9 cellular contexts compared by ENCODE assay signal in the genomic region with DNA sequence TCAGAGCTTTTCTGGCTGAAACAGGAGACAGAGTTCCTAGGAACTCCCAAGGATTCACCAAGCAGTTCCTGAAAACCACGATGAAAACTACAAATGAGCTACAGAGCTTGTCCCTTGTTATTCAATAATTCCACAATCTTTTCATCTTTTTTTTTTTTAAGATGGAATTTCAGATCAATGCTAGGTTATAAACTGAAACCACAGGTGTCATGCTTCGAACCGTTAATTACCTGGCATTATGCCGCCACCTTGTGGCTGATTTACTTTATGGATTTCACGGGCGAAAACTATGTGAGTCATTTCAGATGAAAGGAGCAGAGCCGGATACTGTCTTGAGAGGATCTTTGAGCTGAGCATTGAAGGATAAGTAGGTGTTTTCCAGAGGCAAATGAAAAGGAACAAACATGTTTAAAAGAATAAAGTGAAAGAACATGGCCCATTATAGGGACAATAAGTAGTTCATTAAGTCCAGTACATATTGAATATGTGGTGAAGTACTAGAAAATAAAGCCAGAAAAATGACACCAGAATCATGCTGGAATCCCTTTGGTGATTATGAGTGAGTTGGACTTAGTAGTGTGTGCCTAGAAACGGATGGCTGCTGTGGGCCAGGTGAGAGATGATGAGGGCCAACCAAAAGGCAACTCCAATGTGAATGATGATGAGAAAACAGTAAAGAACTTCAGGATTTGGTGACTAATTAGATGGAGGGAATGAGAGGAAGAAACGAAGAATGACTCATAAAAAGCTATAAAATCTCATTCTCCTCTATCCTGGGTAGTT. TPM values are rescaled to one million over a fixed set of nuclear protein-coding genes. Genes with fewer than 3 reads are reported as not detected.
A peak's percentile ranks its signal among the peaks of the same experiment; 100 is the strongest.
DNase-seq lines count a peak whose midpoint lies in the region; ATAC-seq, FAIRE-seq and TF ChIP-seq lines count a peak whose summit lies in the region.
"Had no signal": no experiment of that assay in that cellular context is flagged by ENCODE, and none has a peak within 500 bp of the region (broad histone marks: within the 10 kb centered on the region; RNA-seq: fewer than 3 reads in every experiment).

No MANE protein-coding gene starts in this region.

- no peak overlapping the region for H3K4me3 ChIP-seq in BJ (ENCODE audit: low read depth, low read length)

- peaks cover 15% of the 10 kb centered on the region for H3K4me1 Mint-ChIP-seq in activated CD8-positive, alpha-beta memory T cell treated with anti-CD3 and anti-CD28 coated beads, Interleukin-2, amount 10 ng/mL, durations not matched to agents 7 days and 5 days

- TF ChIP-seq CTCF in BJ (IDR thresholded peaks at IDR 0.05; ENCODE audit: insufficient read depth, low read depth, low read length): peak; percentile 63

- peak; percentile 40 for ATAC-seq in GM19372 (IDR thresholded peaks at IDR 0.05; ENCODE audit: low read depth, unreplicated experiment)
- peak; percentile 93 for ATAC-seq in activated CD8-positive, alpha-beta memory T cell treated with anti-CD3 and anti-CD28 coated beads, Interleukin-2, amount 10 ng/mL, durations not matched to agents 7 days and 5 days

- FAIRE-seq in endometrium (lab: Jason Lieb, UNC): peak; percentile 77

- H3K4me3 Mint-ChIP-seq in activated CD8-positive, alpha-beta memory T cell treated with anti-CD3 and anti-CD28 coated beads, Interleukin-2, amount 10 ng/mL, durations not matched to agents 7 days and 5 days: no peak overlapping the region
- H3K4me3 Mint-ChIP-seq: IgD-negative memory B cell had no signal

- DNase-seq in BJ (ENCODE audit: low read depth) (peak; percentile 15), HT-29 (ENCODE audit: low spot score) (peak; percentile 92), NOMO-1 treated with dmso at 0.1 percent for 144 hours (lab: John Stamatoyannopoulos, UW; ENCODE audit: unreplicated experiment) (peak; percentile 6), mucosa of gallbladder (ENCODE audit: low spot score) (peak; percentile 86)
- peak; percentile 87 for DNase-seq in activated CD8-positive, alpha-beta memory T cell treated with anti-CD3 and anti-CD28 coated beads, Interleukin-2, amount 10 ng/mL, durations not matched to agents 7 days and 5 days
- DNase-seq in stimulated activated CD8-positive, alpha-beta memory T cell treated with anti-CD3 and anti-CD28 coated beads, Interleukin-4, amount 100 ng/mL, for 48 hours: peak; percentile 86

- no peaks in the 10 kb centered on the region for H3K27me3 Mint-ChIP-seq in activated CD8-positive, alpha-beta memory T cell treated with anti-CD3 and anti-CD28 coated beads, Interleukin-2, amount 10 ng/mL, durations not matched to agents 7 days and 5 days
- H3K27me3 Mint-ChIP-seq: IgD-negative memory B cell had no signal

- H3K9me3 Mint-ChIP-seq in activated CD8-positive, alpha-beta memory T cell treated with anti-CD3 and anti-CD28 coated beads, Interleukin-2, amount 10 ng/mL, durations not matched to agents 7 days and 5 days (ENCODE audit: low read depth): no peaks in the 10 kb centered on the region
- H3K9me3 Mint-ChIP-seq: IgD-negative memory B cell had no signal

- CTCF ChIA-PET in BJ (lab: Yijun Ruan, JAX): interaction anchor here (0.6 to 4.9 kb wide), 34 partner anchors 8 to 679 kb away, joined by 3 to 56 read pairs (median 5); no protein-coding TSS in a partner anchor
- CTCF ChIA-PET in activated CD8-positive, alpha-beta memory T cell treated with anti-CD3 and anti-CD28 coated beads, Interleukin-2, amount 10 ng/mL, durations not matched to agents 7 days and 5 days (lab: Charles Lee): interaction anchor here (0.5 to 5.8 kb wide), 49 partner anchors 9 to 622 kb away, joined by 3 to 82 read pairs (median 3); a partner anchor contains a TSS

- H3K36me3 Mint-ChIP-seq in activated CD8-positive, alpha-beta memory T cell treated with anti-CD3 and anti-CD28 coated beads, Interleukin-2, amount 10 ng/mL, durations not matched to agents 7 days and 5 days: peaks cover 2% of the 10 kb centered on the region
- H3K36me3 Mint-ChIP-seq: IgD-negative memory B cell had no signal

- POLR2A ChIA-PET in BJ (lab: Charles Lee): interaction anchor here (0.5 kb wide), 1 partner anchor 283 kb away, joined by 8 read pairs; no protein-coding TSS in a partner anchor

- H3K27me3 ChIP-seq in BJ (ENCODE audit: control insufficient read depth, insufficient read depth, low read length): no peaks in the 10 kb centered on the region

- no peaks in the 10 kb centered on the region for H3K36me3 ChIP-seq in BJ (ENCODE audit: control insufficient read depth, insufficient read depth, low read length)

- peak overlapping the region; percentile 5 for H3K27ac Mint-ChIP-seq in activated CD8-positive, alpha-beta memory T cell treated with anti-CD3 and anti-CD28 coated beads, Interleukin-2, amount 10 ng/mL, durations not matched to agents 7 days and 5 days

RNA-seq across cellular contexts. Expression of a gene that starts 3.5 kb away (rescaled TPM):
- polyA plus RNA-seq in BJ (2011; rRNA removed): 1.9 and 2.0 TPM in 2 replicates
- polyA minus RNA-seq in BJ (2011; rRNA and poly(A)+ RNA removed): 0.76 and 1.4 TPM in 2 replicates
- 0.28 and 0.86 TPM in 2 replicates for total RNA-seq in HT-29 (2014; rRNA removed; shearing (Covaris generic))
- 1 to 10 TPM; 3.8 to 4.7 TPM for total RNA-seq in activated CD8-positive, alpha-beta memory T cell treated with anti-CD3 and anti-CD28 coated beads, Interleukin-2, amount 10 ng/mL, durations not matched to agents 7 days and 5 days
- 2.7 TPM for total RNA-seq in mucosa of gallbladder
- polyA plus RNA-seq: IgD-negative memory B cell had no signal

RNA-seq across cellular contexts. Expression of a gene that starts 26.5 kb away (rescaled TPM):
- polyA plus RNA-seq in BJ (2011; rRNA removed): 8.3 and 13.2 TPM in 2 replicates
- polyA minus RNA-seq in BJ (2011; rRNA and poly(A)+ RNA removed): 7.7 and 7.8 TPM in 2 replicates
- 7.0 and 8.8 TPM in 2 replicates for total RNA-seq in HT-29 (2014; rRNA removed; shearing (Covaris generic))
- total RNA-seq in activated CD8-positive, alpha-beta memory T cell treated with anti-CD3 and anti-CD28 coated beads, Interleukin-2, amount 10 ng/mL, durations not matched to agents 7 days and 5 days: 10 to 100 TPM; 16.6 to 17.5 TPM
- 11.0 TPM for total RNA-seq in mucosa of gallbladder

RNA-seq across cellular contexts. Expression of a gene that starts 29.9 kb away (rescaled TPM):
- 26.2 and 47.7 TPM in 2 replicates for polyA plus RNA-seq in BJ (2011; rRNA removed)
- polyA minus RNA-seq in BJ (2011; rRNA and poly(A)+ RNA removed): 9.1 and 9.3 TPM in 2 replicates
- total RNA-seq in HT-29 (2014; rRNA removed; shearing (Covaris generic)): 63.5 and 71.3 TPM in 2 replicates
- 10 to 100 TPM; 48.6 to 61.3 TPM for total RNA-seq in activated CD8-positive, alpha-beta memory T cell treated with anti-CD3 and anti-CD28 coated beads, Interleukin-2, amount 10 ng/mL, durations not matched to agents 7 days and 5 days
- total RNA-seq in mucosa of gallbladder: 48.1 TPM

Comparison
In these comparisons a context has a peak if more than half of its experiments do, and no peak if none do; other contexts are left out.
1. DNase-seq: peak in every context shown above with its lines; median percentile 92 in HT-29; 87 in activated CD8-positive, alpha-beta memory T cell treated with anti-CD3 and anti-CD28 coated beads, Interleukin-2, amount 10 ng/mL, durations not matched to agents 7 days and 5 days; 86 in mucosa of gallbladder; 86 in stimulated activated CD8-positive, alpha-beta memory T cell treated with anti-CD3 and anti-CD28 coated beads, Interleukin-4, amount 100 ng/mL, for 48 hours; 15 in BJ; 6 in NOMO-1 treated with dmso at 0.1 percent for 144 hours.